ENCODE assay signal across 13 cellular contexts in the genomic region with DNA sequence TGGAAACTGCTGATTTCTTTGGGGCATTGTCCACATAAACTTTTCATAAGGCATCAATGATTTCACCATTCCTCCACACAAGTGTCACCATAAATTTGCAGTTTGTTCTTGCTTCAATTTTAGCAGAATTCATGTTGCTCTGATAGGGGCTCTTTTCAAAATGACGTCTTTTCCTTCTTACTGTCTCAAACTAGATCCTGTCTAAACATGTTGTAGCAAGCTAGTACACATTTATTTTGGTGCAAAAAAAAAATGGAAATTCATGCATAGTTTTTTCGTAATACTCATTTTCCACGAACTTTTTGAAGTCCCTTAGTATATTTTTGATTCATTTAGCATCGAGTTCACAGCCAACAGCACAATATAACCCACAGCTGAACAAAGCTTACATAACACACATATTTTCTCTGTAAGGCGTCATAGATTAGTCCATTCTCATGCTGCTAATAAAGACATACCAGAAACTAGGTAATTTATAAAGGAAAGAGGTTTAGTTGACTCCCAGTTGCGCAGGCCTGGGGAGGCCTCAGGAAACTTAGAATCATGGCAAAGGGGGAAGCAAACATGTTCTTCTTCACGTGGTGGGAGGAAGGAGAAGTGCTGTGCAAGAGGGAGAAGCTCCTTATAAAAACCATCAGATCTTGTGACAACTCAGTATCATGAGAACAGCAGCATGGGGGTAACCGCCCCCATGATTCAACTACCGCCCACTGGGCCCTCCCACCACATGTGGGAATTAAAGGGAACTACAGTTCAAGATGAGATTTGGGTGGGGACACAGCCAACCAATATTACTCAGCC.
DNase-seq lines count a peak whose midpoint lies in the region; ATAC-seq and TF ChIP-seq lines count a peak whose summit lies in the region.
"Had no signal": no experiment of that assay in that cellular context is flagged by ENCODE, and none has a peak within 500 bp of the region (broad histone marks: within the 10 kb centered on the region; RNA-seq: fewer than 3 reads in every experiment).

No MANE protein-coding gene starts in this region.

- CTCF ChIA-PET in HEK293 (lab: Yijun Ruan, JAX), result interaction anchor here (0.6 to 1.5 kb wide), 4 partner anchors 7 to 374 kb away, joined by 3 to 6 read pairs (median 4); no protein-coding TSS in a partner anchor
- CTCF ChIA-PET in SK-N-SH (lab: Yijun Ruan, JAX), result interaction anchor here (1.0 to 1.1 kb wide), 2 partner anchors 12 to 400 kb away, joined by 4 to 5 read pairs; a partner anchor contains a TSS

- H2AFZ ChIP-seq in smooth muscle cell (ENCODE audit: low read depth) (peak overlapping the region; percentile 88), GM23338 (no peak overlapping the region), SK-N-SH (ENCODE audit: low read depth) (no peak overlapping the region)

- H4K20me1 ChIP-seq in smooth muscle cell (ENCODE audit: low read depth) (no peaks in the 10 kb centered on the region), GM23338 (replicated peaks; ENCODE audit: insufficient read depth) (no peaks in the 10 kb centered on the region), SK-N-SH (ENCODE audit: insufficient read depth) (no peaks in the 10 kb centered on the region)

- intact Hi-C loops in esophagus squamous epithelium (cut with DNase I), result no loop called here

- H3K36me3 ChIP-seq in HEK293 (ENCODE audit: control insufficient read depth in 2 of 2, insufficient read depth in 1 of 2, low read length in 2 of 2) (no peaks in the 10 kb centered on the region), esophagus squamous epithelium (no peaks in the 10 kb centered on the region), smooth muscle cell (ENCODE audit: low read depth) (no peaks in the 10 kb centered on the region), GM23338 (ENCODE audit: insufficient read depth) (no peaks in the 10 kb centered on the region), SK-N-SH (replicated peaks in 1 of 2; ENCODE audit: control insufficient read depth in 1 of 2, insufficient read depth in 2 of 2, low read length in 1 of 2) (no peaks in the 10 kb centered on the region)

- POLR2A ChIA-PET in HEK293 (lab: Yijun Ruan, JAX) (interaction anchor here (0.6 kb wide), 1 partner anchor 291 kb away, joined by 4 read pairs; no protein-coding TSS in a partner anchor), SK-N-SH (lab: Yijun Ruan, JAX) (no interaction called here)

- H3K79me2 ChIP-seq in smooth muscle cell (ENCODE audit: low read depth) (no peaks in the 10 kb centered on the region), GM23338 (replicated peaks; ENCODE audit: insufficient read depth) (no peaks in the 10 kb centered on the region), SK-N-SH (ENCODE audit: insufficient read depth) (no peaks in the 10 kb centered on the region)

- H3K4me2 ChIP-seq in smooth muscle cell (peak overlapping the region; percentile 72), GM23338 (no peak overlapping the region), SK-N-SH (no peak overlapping the region)

- H3K4me3 Mint-ChIP-seq in T-helper 17 cell (no peak overlapping the region), GM23338 (no peak overlapping the region)
- H3K4me3 Mint-ChIP-seq: central memory CD8-positive, alpha-beta T cell had no signal

- H3K27ac Mint-ChIP-seq in T-helper 17 cell (peak overlapping the region; percentile 61), GM23338 (no peak overlapping the region)
- H3K27ac Mint-ChIP-seq: CD4-positive, CD25-positive, alpha-beta regulatory T cell had no signal

- no peaks in the 10 kb centered on the region for H3K9me2 ChIP-seq in GM23338 (ENCODE audit: insufficient read depth)
- H3K9me2 ChIP-seq in SK-N-SH, result no peaks in the 10 kb centered on the region

- no peak for TF ChIP-seq RAD21 in SK-N-SH (IDR thresholded peaks at IDR 0.05; ENCODE audit: low read length)

- H3K27ac ChIP-seq in HEK293 (ENCODE audit: extremely low read depth, low read depth, low read length), result no peak overlapping the region
- H3K27ac ChIP-seq in esophagus squamous epithelium, result peak overlapping the region; percentile 59 to 80 (median 74)
- H3K27ac ChIP-seq in smooth muscle cell (ENCODE audit: low read depth), result peak overlapping the region; percentile 80
- no peak overlapping the region for H3K27ac ChIP-seq in GM23338 (ENCODE audit: low read depth)
- H3K27ac ChIP-seq in SK-N-SH (ENCODE audit: low read depth in 2 of 2, low read length in 1 of 2), result no peak overlapping the region

- H3K27me3 Mint-ChIP-seq in T-helper 17 cell, result no peaks in the 10 kb centered on the region
- no peaks in the 10 kb centered on the region for H3K27me3 Mint-ChIP-seq in GM23338 (ENCODE audit: insufficient read depth, low read depth, poor library complexity)
- H3K27me3 Mint-ChIP-seq: CD4-positive, CD25-positive, alpha-beta regulatory T cell; central memory CD8-positive, alpha-beta T cell had no signal

- H3F3A ChIP-seq in smooth muscle cell (ENCODE audit: low read depth), result peaks cover 7% of the 10 kb centered on the region
- no peaks in the 10 kb centered on the region for H3F3A ChIP-seq in GM23338 (replicated peaks; ENCODE audit: low read depth)
- H3F3A ChIP-seq in SK-N-SH (replicated peaks; ENCODE audit: insufficient read depth), result peaks cover 3% of the 10 kb centered on the region

- no peaks in the 10 kb centered on the region for H3K27me3 ChIP-seq in esophagus squamous epithelium
- H3K27me3 ChIP-seq in smooth muscle cell (ENCODE audit: low read depth), result no peaks in the 10 kb centered on the region
- no peaks in the 10 kb centered on the region for H3K27me3 ChIP-seq in GM23338 (ENCODE audit: insufficient read depth)
- H3K27me3 ChIP-seq in SK-N-SH (ENCODE audit: insufficient read depth), result no peaks in the 10 kb centered on the region

- peaks cover 14% of the 10 kb centered on the region for H3K4me1 Mint-ChIP-seq in T-helper 17 cell
- H3K4me1 Mint-ChIP-seq in GM23338, result no peaks in the 10 kb centered on the region

- no peak for TF ChIP-seq EP300 in SK-N-SH (IDR thresholded peaks at IDR 0.05; ENCODE audit: borderline replicate concordance in 1 of 2, low read depth in 1 of 2, low read length in 1 of 2)

- H3K9me3 ChIP-seq in HEK293 (ENCODE audit: control insufficient read depth, insufficient read depth, low read depth, low read length), result no peaks in the 10 kb centered on the region
- no peaks in the 10 kb centered on the region for H3K9me3 ChIP-seq in T-helper 17 cell (ENCODE audit: control insufficient read depth, low read length, poor library complexity, severe bottlenecking)
- no peaks in the 10 kb centered on the region for H3K9me3 ChIP-seq in esophagus squamous epithelium
- H3K9me3 ChIP-seq in smooth muscle cell (replicated peaks; ENCODE audit: low read depth), result no peaks in the 10 kb centered on the region
- no peaks in the 10 kb centered on the region for H3K9me3 ChIP-seq in SK-N-SH

- 53 to 64% methylated on average over 9 of the region's 9 CpGs for WGBS in esophagus squamous epithelium, 2 donors
- 89% methylated on average over 9 of the region's 9 CpGs for WGBS in smooth muscle cell (ENCODE audit: low lambda C conversion rate)
- 88% methylated on average over 9 of the region's 9 CpGs for WGBS in SK-N-SH (ENCODE audit: low lambda C conversion rate)

- H3K4me3 ChIP-seq in HEK293 (ENCODE audit: low read depth, low read length) (no peak overlapping the region), esophagus squamous epithelium (no peak overlapping the region), smooth muscle cell (no peak overlapping the region), GM23338 (no peak overlapping the region), SK-N-SH (ENCODE audit: low read depth in 2 of 2, low read length in 1 of 2) (no peak overlapping the region)

- H3K9ac ChIP-seq in smooth muscle cell (ENCODE audit: low read depth) (no peak overlapping the region), SK-N-SH (no peak overlapping the region)

- TF ChIP-seq CTCF in HEK293 (tag by site-specific recombination; IDR thresholded peaks at IDR 0.05) (no peak), esophagus squamous epithelium (IDR thresholded peaks at IDR 0.05) (no peak), smooth muscle cell (IDR thresholded peaks at IDR 0.05; ENCODE audit: borderline replicate concordance, insufficient read depth, poor library complexity, severe bottlenecking) (no peak), GM23338 (conservative IDR thresholded peaks at IDR 0.05; ENCODE audit: low read depth in 2 of 2) (no peak), SK-N-SH (IDR thresholded peaks at IDR 0.05) (no peak)

- no peaks in the 10 kb centered on the region for H3K9me3 Mint-ChIP-seq in GM23338
- H3K9me3 Mint-ChIP-seq: CD4-positive, CD25-positive, alpha-beta regulatory T cell; central memory CD8-positive, alpha-beta T cell had no signal

- ATAC-seq in T-helper 17 cell, result no peak
- ATAC-seq in GM23338, result no peak
- ATAC-seq in GM21360 (IDR thresholded peaks at IDR 0.05; ENCODE audit: unreplicated experiment), result no peak

- H3K4me1 ChIP-seq in HEK293 (ENCODE audit: control insufficient read depth, insufficient read depth, low read length) (no peaks in the 10 kb centered on the region), esophagus squamous epithelium (peaks cover 23 to 62% (median 41%) of the 10 kb centered on the region in 3 donors), smooth muscle cell (ENCODE audit: low read depth) (peaks cover 8% of the 10 kb centered on the region), GM23338 (ENCODE audit: insufficient read depth) (no peaks in the 10 kb centered on the region), SK-N-SH (ENCODE audit: control insufficient read depth in 1 of 2, insufficient read depth in 2 of 2, low read depth in 1 of 2, low read length in 1 of 2) (peaks cover 3 to 18% of the 10 kb centered on the region in 2 experiments; a peak in 2 of 4 replicates)

- no peak for DNase-seq in T-helper 17 cell
- DNase-seq in esophagus squamous epithelium (lab: John Stamatoyannopoulos, UW), result no peak
- no peak for DNase-seq in smooth muscle cell (lab: John Stamatoyannopoulos, UW; ENCODE audit: unreplicated experiment)
- no peak for DNase-seq in GM23338 (ENCODE audit: low spot score)
- DNase-seq in activated naive CD4-positive, alpha-beta T cell treated with Interleukin-2 at 50 U/mL for 16 hours, result no peak
- DNase-seq in SK-N-SH, result no peak
- DNase-seq: activated CD4-positive, CD25-positive, alpha-beta regulatory T cell treated with anti-CD3 and anti-CD28 coated beads, Interleukin-2, amount 50 U/mL, for 72 hours; mesendoderm; stimulated activated CD4-positive, alpha-beta T cell treated with anti-CD3 and anti-CD28 coated beads, Interleukin-2, amount 100 ng/mL, for 24 hours had no signal

- H3K36me3 Mint-ChIP-seq in T-helper 17 cell (ENCODE audit: low read depth) (no peaks in the 10 kb centered on the region), GM23338 (ENCODE audit: low read depth) (no peaks in the 10 kb centered on the region)

- no peak for TF ChIP-seq POLR2A in esophagus squamous epithelium (IDR thresholded peaks at IDR 0.05)

TF ChIP-seq in HEK293, 187 proteins besides CTCF, POLR2A, EP300 and RAD21 (continues in another document):
- no peak for TF ChIP-seq ZNF132 (tag by site-specific recombination; IDR thresholded peaks at IDR 0.05; ENCODE audit: borderline replicate concordance)

TF ChIP-seq in SK-N-SH, 30 proteins besides CTCF, POLR2A, EP300 and RAD21 (continues in another document):
- TF ChIP-seq TCF12 (IDR thresholded peaks at IDR 0.05) (no peak), MEF2A (IDR thresholded peaks at IDR 0.05; ENCODE audit: borderline replicate concordance, low read depth) (no peak), TEAD4 (IDR thresholded peaks at IDR 0.05; ENCODE audit: borderline replicate concordance, insufficient read depth) (no peak), POLR2AphosphoS5 (IDR thresholded peaks at IDR 0.05; ENCODE audit: low read depth, low read length) (no peak)

Comparison
In these comparisons a context has a peak if more than half of its experiments do, and no peak if none do; other contexts are left out.
1. H3K27ac ChIP-seq: peak in esophagus squamous epithelium (4 of 4) and smooth muscle cell (single experiment); none in HEK293 (single experiment), GM23338 (single experiment) and SK-N-SH (0 of 2).